ENCODE assay signal across 1 cellular context in the genomic region with DNA sequence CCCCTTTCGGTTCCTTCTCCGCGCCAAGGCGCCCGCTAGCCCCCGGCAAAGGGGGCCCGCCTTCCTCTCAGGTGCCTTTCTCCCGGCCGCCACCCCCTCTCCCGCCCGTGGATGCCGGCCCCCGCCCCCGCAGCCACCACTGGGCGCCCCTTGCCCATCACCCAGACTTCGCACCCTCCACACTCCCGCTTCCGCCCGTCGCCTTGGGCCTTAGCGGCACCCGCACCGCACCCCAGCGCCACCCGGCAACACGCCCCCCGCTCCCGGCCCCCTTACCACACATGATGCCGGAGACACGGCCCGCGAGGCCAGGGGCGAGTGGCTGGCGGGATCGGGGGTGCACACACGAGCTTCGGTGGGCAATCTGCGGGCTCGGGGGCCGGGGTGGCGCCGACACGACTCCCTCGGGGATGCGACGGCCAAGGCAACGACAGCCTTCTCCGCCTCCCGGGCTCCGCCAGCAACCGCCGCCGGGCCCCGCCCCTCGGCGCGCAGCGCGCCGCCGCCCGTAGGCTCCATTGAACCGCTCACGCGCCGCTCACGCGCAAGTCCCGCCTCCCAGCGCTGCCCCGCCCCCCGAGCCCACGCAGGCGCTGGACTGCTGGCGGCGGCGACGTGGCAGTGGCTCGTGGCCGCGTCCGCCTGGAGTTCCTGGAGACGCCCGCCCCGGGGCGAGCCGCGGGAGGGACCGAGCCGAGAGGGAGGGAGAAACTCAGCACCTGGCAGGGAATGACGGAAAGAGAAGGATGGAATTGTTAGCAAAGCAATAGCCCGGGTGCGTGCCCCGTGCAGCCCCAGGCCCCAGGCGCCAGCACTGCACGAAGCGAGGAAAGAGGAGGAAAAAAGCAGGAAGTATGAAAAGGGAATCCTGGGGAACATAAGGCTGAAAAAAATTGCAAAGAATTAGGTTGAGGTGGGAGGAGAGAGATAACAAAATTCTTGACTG.
TF ChIP-seq lines count a peak whose summit lies in the region.

TSS of gene GFPT1 (minus strand) at position 439 of the 946 bp plus-strand sequence. CDS start at position 283, 156 bp downstream.

TF ChIP-seq in HepG2, 621 proteins besides CTCF, POLR2A, EP300 and RAD21 (continued from another document and continues in another):
- TF ChIP-seq THAP11 (CRISPR knock-in tag; IDR thresholded peaks at IDR 0.05) (peak; percentile 83), JUN (CRISPR knock-in tag; IDR thresholded peaks at IDR 0.05) (peak; percentile 39; the same call in 1 of the 2 replicates), BCLAF1 (IDR thresholded peaks at IDR 0.05) (no peak), RNF2 (conservative IDR thresholded peaks at IDR 0.05; ENCODE audit: low read depth) (peak; percentile 66), PHF5A (CRISPR knock-in tag; IDR thresholded peaks at IDR 0.05; ENCODE audit: low read depth, unreplicated experiment) (peak; percentile 30), ZNF3 (CRISPR knock-in tag; IDR thresholded peaks at IDR 0.05) (no peak), ZNF770 (CRISPR knock-in tag; IDR thresholded peaks at IDR 0.05) (no peak), DBP (CRISPR knock-in tag; IDR thresholded peaks at IDR 0.05; ENCODE audit: not compliant biosample characterization) (peak; percentile 59), ZNF776 (CRISPR knock-in tag; IDR thresholded peaks at IDR 0.05) (peak; percentile 96; the same call in 1 of the 2 replicates), ELF4 (CRISPR knock-in tag; IDR thresholded peaks at IDR 0.05; ENCODE audit: borderline replicate concordance) (peak; percentile 69; the same call in 1 of the 2 replicates), SOX6 (IDR thresholded peaks at IDR 0.05) (no peak), SOX6 (CRISPR knock-in tag; IDR thresholded peaks at IDR 0.05) (peak; percentile 30; the same call in 1 of the 2 replicates), JDP2 (CRISPR knock-in tag; IDR thresholded peaks at IDR 0.05; ENCODE audit: borderline replicate concordance) (peak; percentile 28; the same call in 1 of the 2 replicates), POLR2G (IDR thresholded peaks at IDR 0.05; ENCODE audit: low read depth, low read length) (peak; percentile 98), PITX1 (CRISPR knock-in tag; IDR thresholded peaks at IDR 0.05) (peak; percentile 56; the same call in 1 of the 2 replicates), GATAD2A (CRISPR knock-in tag; IDR thresholded peaks at IDR 0.05) (0 out of 2 replicates have a peak, but pooled peaks have one; percentile 16), ZNF230 (CRISPR knock-in tag; IDR thresholded peaks at IDR 0.05) (peak; percentile 76; the same call in 1 of the 2 replicates), ZFAT (CRISPR knock-in tag; conservative IDR thresholded peaks at IDR 0.05) (no peak), YEATS4 (CRISPR knock-in tag; IDR thresholded peaks at IDR 0.05; ENCODE audit: borderline replicate concordance) (peak; percentile 100), CHD4 (IDR thresholded peaks at IDR 0.05; ENCODE audit: borderline replicate concordance, low read length) (no peak), MTERF4 (CRISPR knock-in tag; IDR thresholded peaks at IDR 0.05) (peak; percentile 72), IRF9 (CRISPR knock-in tag; IDR thresholded peaks at IDR 0.05; ENCODE audit: borderline replicate concordance) (peak; percentile 99; the same call in 1 of the 2 replicates), E2F1 (CRISPR knock-in tag; IDR thresholded peaks at IDR 0.05) (peak; percentile 58; the same call in 1 of the 2 replicates), HOXD1 (CRISPR knock-in tag; IDR thresholded peaks at IDR 0.05) (peak; percentile 60; the same call in 1 of the 2 replicates), TBL1XR1 (IDR thresholded peaks at IDR 0.05; ENCODE audit: borderline replicate concordance, low read length, partially characterized antibody) (peak; percentile 14), ZNF773 (CRISPR knock-in tag; IDR thresholded peaks at IDR 0.05; ENCODE audit: borderline replicate concordance) (peak; percentile 93; the same call in 1 of the 2 replicates), ZNF468 (CRISPR knock-in tag; IDR thresholded peaks at IDR 0.05) (peak; percentile 76; the same call in 1 of the 2 replicates), SKIL (CRISPR knock-in tag; IDR thresholded peaks at IDR 0.05; ENCODE audit: borderline replicate concordance) (peak; percentile 45; the same call in 1 of the 2 replicates), ZNF83 (CRISPR knock-in tag; IDR thresholded peaks at IDR 0.05; ENCODE audit: borderline replicate concordance) (peak; percentile 93), KAT7 (CRISPR knock-in tag; IDR thresholded peaks at IDR 0.05; ENCODE audit: borderline replicate concordance) (peak; percentile 90), ZNF207 (IDR thresholded peaks at IDR 0.05; ENCODE audit: borderline replicate concordance) (no peak), MTF2 (CRISPR knock-in tag; IDR thresholded peaks at IDR 0.05; ENCODE audit: borderline replicate concordance) (peak; percentile 85; the same call in 1 of the 2 replicates), ZFX (CRISPR knock-in tag; IDR thresholded peaks at IDR 0.05; ENCODE audit: low read depth) (peak; percentile 97), ZNF234 (CRISPR knock-in tag; conservative IDR thresholded peaks at IDR 0.05) (peak; percentile 81; the same call in 1 of the 2 replicates), XBP1 (CRISPR knock-in tag; IDR thresholded peaks at IDR 0.05) (peak; percentile 54), MEIS2 (CRISPR knock-in tag; IDR thresholded peaks at IDR 0.05) (peak; percentile 83; the same call in 1 of the 2 replicates)
- TF ChIP-seq, protein P1, sequence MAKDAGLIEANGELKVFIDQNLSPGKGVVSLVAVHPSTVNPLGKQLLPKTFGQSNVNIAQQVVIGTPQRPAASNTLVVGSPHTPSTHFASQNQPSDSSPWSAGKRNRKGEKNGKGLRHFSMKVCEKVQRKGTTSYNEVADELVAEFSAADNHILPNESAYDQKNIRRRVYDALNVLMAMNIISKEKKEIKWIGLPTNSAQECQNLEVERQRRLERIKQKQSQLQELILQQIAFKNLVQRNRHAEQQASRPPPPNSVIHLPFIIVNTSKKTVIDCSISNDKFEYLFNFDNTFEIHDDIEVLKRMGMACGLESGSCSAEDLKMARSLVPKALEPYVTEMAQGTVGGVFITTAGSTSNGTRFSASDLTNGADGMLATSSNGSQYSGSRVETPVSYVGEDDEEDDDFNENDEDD (CRISPR knock-in tag; IDR thresholded peaks at IDR 0.05; ENCODE audit: borderline replicate concordance) = peak; percentile 88
- TF ChIP-seq, protein P2, sequence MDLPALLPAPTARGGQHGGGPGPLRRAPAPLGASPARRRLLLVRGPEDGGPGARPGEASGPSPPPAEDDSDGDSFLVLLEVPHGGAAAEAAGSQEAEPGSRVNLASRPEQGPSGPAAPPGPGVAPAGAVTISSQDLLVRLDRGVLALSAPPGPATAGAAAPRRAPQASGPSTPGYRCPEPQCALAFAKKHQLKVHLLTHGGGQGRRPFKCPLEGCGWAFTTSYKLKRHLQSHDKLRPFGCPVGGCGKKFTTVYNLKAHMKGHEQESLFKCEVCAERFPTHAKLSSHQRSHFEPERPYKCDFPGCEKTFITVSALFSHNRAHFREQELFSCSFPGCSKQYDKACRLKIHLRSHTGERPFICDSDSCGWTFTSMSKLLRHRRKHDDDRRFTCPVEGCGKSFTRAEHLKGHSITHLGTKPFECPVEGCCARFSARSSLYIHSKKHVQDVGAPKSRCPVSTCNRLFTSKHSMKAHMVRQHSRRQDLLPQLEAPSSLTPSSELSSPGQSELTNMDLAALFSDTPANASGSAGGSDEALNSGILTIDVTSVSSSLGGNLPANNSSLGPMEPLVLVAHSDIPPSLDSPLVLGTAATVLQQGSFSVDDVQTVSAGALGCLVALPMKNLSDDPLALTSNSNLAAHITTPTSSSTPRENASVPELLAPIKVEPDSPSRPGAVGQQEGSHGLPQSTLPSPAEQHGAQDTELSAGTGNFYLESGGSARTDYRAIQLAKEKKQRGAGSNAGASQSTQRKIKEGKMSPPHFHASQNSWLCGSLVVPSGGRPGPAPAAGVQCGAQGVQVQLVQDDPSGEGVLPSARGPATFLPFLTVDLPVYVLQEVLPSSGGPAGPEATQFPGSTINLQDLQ (CRISPR knock-in tag; IDR thresholded peaks at IDR 0.05) = no peak
- TF ChIP-seq, protein P3, sequence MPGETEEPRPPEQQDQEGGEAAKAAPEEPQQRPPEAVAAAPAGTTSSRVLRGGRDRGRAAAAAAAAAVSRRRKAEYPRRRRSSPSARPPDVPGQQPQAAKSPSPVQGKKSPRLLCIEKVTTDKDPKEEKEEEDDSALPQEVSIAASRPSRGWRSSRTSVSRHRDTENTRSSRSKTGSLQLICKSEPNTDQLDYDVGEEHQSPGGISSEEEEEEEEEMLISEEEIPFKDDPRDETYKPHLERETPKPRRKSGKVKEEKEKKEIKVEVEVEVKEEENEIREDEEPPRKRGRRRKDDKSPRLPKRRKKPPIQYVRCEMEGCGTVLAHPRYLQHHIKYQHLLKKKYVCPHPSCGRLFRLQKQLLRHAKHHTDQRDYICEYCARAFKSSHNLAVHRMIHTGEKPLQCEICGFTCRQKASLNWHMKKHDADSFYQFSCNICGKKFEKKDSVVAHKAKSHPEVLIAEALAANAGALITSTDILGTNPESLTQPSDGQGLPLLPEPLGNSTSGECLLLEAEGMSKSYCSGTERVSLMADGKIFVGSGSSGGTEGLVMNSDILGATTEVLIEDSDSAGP (CRISPR knock-in tag; IDR thresholded peaks at IDR 0.05; ENCODE audit: borderline replicate concordance) = peak; percentile 84
